Comparison of ENCODE assay signal across 11 cellular contexts in the genomic region with DNA sequence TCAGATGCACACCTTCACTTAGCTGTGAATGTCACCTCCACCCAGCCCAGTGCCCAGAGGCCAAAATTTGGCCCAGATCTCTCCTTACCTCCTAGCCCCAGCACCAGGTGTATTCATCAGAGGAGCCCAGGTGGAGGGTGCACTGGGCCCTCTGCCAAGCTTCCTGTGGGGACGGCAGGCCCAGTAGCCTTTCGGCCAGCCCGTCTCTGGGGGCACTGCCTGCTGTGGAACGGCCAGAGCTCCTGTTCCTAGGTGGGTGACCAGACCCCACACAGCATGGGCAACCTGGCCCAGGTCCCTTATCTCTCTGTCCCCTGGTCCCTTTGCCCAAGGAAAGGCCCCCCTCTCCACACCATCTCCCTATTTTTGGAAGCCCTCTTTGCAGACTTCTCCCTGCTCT.
DNase-seq lines count a peak whose midpoint lies in the region; ATAC-seq and TF ChIP-seq lines count a peak whose summit lies in the region.
"Had no signal": no experiment of that assay in that cellular context is flagged by ENCODE, and none has a peak within 500 bp of the region (broad histone marks: within the 10 kb centered on the region; RNA-seq: fewer than 3 reads in every experiment).

No MANE protein-coding gene starts in this region.

- no peaks in the 10 kb centered on the region for H3K9me3 Mint-ChIP-seq in activated T-cell treated with anti-CD3 and anti-CD28 coated beads, Interleukin-2, amount 50 U/mL, for 24 hours
- no peaks in the 10 kb centered on the region for H3K9me3 Mint-ChIP-seq in natural killer cell treated with Interleukin-12 subunit alpha and Interleukin-12 subunit beta and Interleukin-15 and Interleukin-18, amount 100 ng/mL, for 72 hours
- no peaks in the 10 kb centered on the region for H3K9me3 Mint-ChIP-seq in endodermal cell

- H3K36me3 Mint-ChIP-seq in activated T-cell treated with anti-CD3 and anti-CD28 coated beads, Interleukin-2, amount 50 U/mL, for 24 hours (ENCODE audit: low read depth): peaks cover 84% of the 10 kb centered on the region
- peaks cover 5% of the 10 kb centered on the region for H3K36me3 Mint-ChIP-seq in natural killer cell treated with Interleukin-12 subunit alpha and Interleukin-12 subunit beta and Interleukin-15 and Interleukin-18, amount 100 ng/mL, for 72 hours
- peaks cover 1% of the 10 kb centered on the region for H3K36me3 Mint-ChIP-seq in endodermal cell (ENCODE audit: low read depth)

- no peak for ATAC-seq in natural killer cell treated with Interleukin-12 subunit alpha and Interleukin-12 subunit beta and Interleukin-15 and Interleukin-18, amount 100 ng/mL, for 72 hours
- no peak for ATAC-seq in HG03159 (IDR thresholded peaks at IDR 0.05; ENCODE audit: unreplicated experiment)

- no peak for DNase-seq in activated T-cell treated with anti-CD3 and anti-CD28 coated beads, Interleukin-2, amount 50 U/mL, for 24 hours
- DNase-seq in activated T-cell treated with anti-CD3 and anti-CD28 coated beads, Interleukin-2, amount 50 U/mL, for 1 hour: no peak
- DNase-seq in choroid plexus epithelial cell (ENCODE audit: low read depth) (peak; percentile 2), transverse colon (no peak), endodermal cell (no peak), occipital lobe (lab: John Stamatoyannopoulos, UW) (no peak)
- no peak for DNase-seq in natural killer cell treated with Interleukin-12 subunit alpha and Interleukin-12 subunit beta and Interleukin-15 and Interleukin-18, amount 100 ng/mL, for 72 hours (ENCODE audit: low spot score)
- DNase-seq: hippocampal formation, NCI-H2029 treated with DMSO at 0.1 percent for 48 hours, T1000 had no signal

- WGBS in transverse colon (ENCODE audit: low coverage in 1 of 2), 2 donors: 65% methylated on average over 4 of the region's 4 CpGs; no CpG with 5 or more reads in 1 of the 2 donors
- WGBS in endodermal cell (ENCODE audit: insufficient coverage in 1 of 2, insufficient read length in 1 of 2), 2 experiments: 95 to 100% methylated on average over 1 to 4 of the region's 4 CpGs

- H3K4me3 ChIP-seq in choroid plexus epithelial cell (ENCODE audit: low read depth, low read length) (no peak overlapping the region), transverse colon (no peak overlapping the region), endodermal cell (ENCODE audit: low read length) (no peak overlapping the region)

- H3K27ac ChIP-seq in transverse colon (peak overlapping the region; percentile 25 to 78 (median 70)), endodermal cell (ENCODE audit: low read depth, low read length) (no peak overlapping the region)

- H3K27ac Mint-ChIP-seq in activated T-cell treated with anti-CD3 and anti-CD28 coated beads, Interleukin-2, amount 50 U/mL, for 24 hours: peak overlapping the region; percentile 70
- peak overlapping the region; percentile 39 to 74 for H3K27ac Mint-ChIP-seq in natural killer cell treated with Interleukin-12 subunit alpha and Interleukin-12 subunit beta and Interleukin-15 and Interleukin-18, amount 100 ng/mL, for 72 hours
- no peak overlapping the region for H3K27ac Mint-ChIP-seq in endodermal cell

- in situ Hi-C loops in transverse colon (cut with MboI; ENCODE audit: low pct_ligation_motif_present in 1 of 4, low pct_unique_long_range_greater_than_20kb in 1 of 4, low sequenced_read_pairs in 3 of 4): no loop called here

- H3K4me3 Mint-ChIP-seq in activated T-cell treated with anti-CD3 and anti-CD28 coated beads, Interleukin-2, amount 50 U/mL, for 24 hours: no peak overlapping the region
- no peak overlapping the region for H3K4me3 Mint-ChIP-seq in natural killer cell treated with Interleukin-12 subunit alpha and Interleukin-12 subunit beta and Interleukin-15 and Interleukin-18, amount 100 ng/mL, for 72 hours
- no peak overlapping the region for H3K4me3 Mint-ChIP-seq in endodermal cell

- H3K9me3 ChIP-seq in transverse colon (no peaks in the 10 kb centered on the region), endodermal cell (ENCODE audit: control insufficient read depth, low read length) (no peaks in the 10 kb centered on the region)

- H3K36me3 ChIP-seq in transverse colon (no peaks in the 10 kb centered on the region), endodermal cell (ENCODE audit: control insufficient read depth, insufficient read depth, low read length) (peaks cover 65% of the 10 kb centered on the region)

- H3K4me1 Mint-ChIP-seq in activated T-cell treated with anti-CD3 and anti-CD28 coated beads, Interleukin-2, amount 50 U/mL, for 24 hours (ENCODE audit: low read depth): peaks cover 13% of the 10 kb centered on the region
- peaks cover 17 to 22% of the 10 kb centered on the region in 2 donors for H3K4me1 Mint-ChIP-seq in natural killer cell treated with Interleukin-12 subunit alpha and Interleukin-12 subunit beta and Interleukin-15 and Interleukin-18, amount 100 ng/mL, for 72 hours (ENCODE audit: low read depth in 2 of 2)
- no peaks in the 10 kb centered on the region for H3K4me1 Mint-ChIP-seq in endodermal cell

- no peak for TF ChIP-seq POLR2A in transverse colon (IDR thresholded peaks at IDR 0.05)

- H3K27me3 ChIP-seq in transverse colon: no peaks in the 10 kb centered on the region
- no peaks in the 10 kb centered on the region for H3K27me3 ChIP-seq in endodermal cell (ENCODE audit: control insufficient read depth, insufficient read depth, low read length, poor library complexity, severe bottlenecking)

- no peak for TF ChIP-seq CTCF in choroid plexus epithelial cell (conservative IDR thresholded peaks at IDR 0.05; ENCODE audit: low read depth, low read length)
- no peak for TF ChIP-seq CTCF in transverse colon (IDR thresholded peaks at IDR 0.05)
- TF ChIP-seq CTCF in endodermal cell (conservative IDR thresholded peaks at IDR 0.05): no peak

- TF ChIP-seq EP300 in transverse colon (IDR thresholded peaks at IDR 0.05; ENCODE audit: low read depth): no peak

- H3K9ac ChIP-seq in endodermal cell (ENCODE audit: extremely low read depth, low read length, poor library complexity, severe bottlenecking): no peak overlapping the region

- H3K4me1 ChIP-seq in transverse colon (peaks cover 10 to 39% (median 18%) of the 10 kb centered on the region in 4 donors), endodermal cell (ENCODE audit: control insufficient read depth, insufficient read depth, low read length) (no peaks in the 10 kb centered on the region)

- H3K27me3 Mint-ChIP-seq in activated T-cell treated with anti-CD3 and anti-CD28 coated beads, Interleukin-2, amount 50 U/mL, for 24 hours: no peaks in the 10 kb centered on the region
- no peaks in the 10 kb centered on the region for H3K27me3 Mint-ChIP-seq in natural killer cell treated with Interleukin-12 subunit alpha and Interleukin-12 subunit beta and Interleukin-15 and Interleukin-18, amount 100 ng/mL, for 72 hours
- H3K27me3 Mint-ChIP-seq in endodermal cell (ENCODE audit: insufficient read depth): no peaks in the 10 kb centered on the region

- intact Hi-C loops in transverse colon (cut with DNase I; ENCODE audit: low total_unique reads): loop anchor here (10.0 kb wide), 2 partner anchors 62 to 122 kb away; a partner anchor contains a TSS
